12 cellular contexts compared by ENCODE assay signal in genomic region chr12:124520896-124521295, GRCh38. TPM values are rescaled to one million over a fixed set of nuclear protein-coding genes. Genes with fewer than 3 reads are reported as not detected.
DNase-seq lines count a peak whose midpoint lies in the region; ATAC-seq, FAIRE-seq and TF ChIP-seq lines count a peak whose summit lies in the region.
"Had no signal": no experiment of that assay in that cellular context is flagged by ENCODE, and none has a peak within 500 bp of the region (broad histone marks: within the 10 kb centered on the region; RNA-seq: fewer than 3 reads in every experiment).

No MANE protein-coding gene starts in this region.

- no peak overlapping the region for H2AFZ ChIP-seq in H9 (ENCODE audit: low read length)
- H2AFZ ChIP-seq in hepatocyte: no peak overlapping the region

- H3K23me2 ChIP-seq in H9 (ENCODE audit: insufficient read length, low read depth, low read length, poor library complexity, severe bottlenecking): no peaks in the 10 kb centered on the region

- no peak overlapping the region for H3K4ac ChIP-seq in H9 (ENCODE audit: low read depth, low read length)

- no peak overlapping the region for H4K91ac ChIP-seq in H9 (ENCODE audit: insufficient read length, low read depth, low read length)

- H3T11ph ChIP-seq in H9 (ENCODE audit: low read length): no peak overlapping the region

- no peak overlapping the region for H3K23ac ChIP-seq in H9 (ENCODE audit: insufficient read length, low read depth, low read length)

- no peak overlapping the region for H2BK20ac ChIP-seq in H9 (ENCODE audit: low read depth, low read length, poor library complexity, severe bottlenecking)

- H3K79me2 ChIP-seq in H9 (ENCODE audit: insufficient read depth, low read length) (peaks cover 27% of the 10 kb centered on the region; the same call in 1 of the 2 replicates), hepatocyte (peaks cover 88% of the 10 kb centered on the region)

- H3K27me3 Mint-ChIP-seq in H9 (ENCODE audit: low read depth): no peaks in the 10 kb centered on the region
- no peaks in the 10 kb centered on the region for H3K27me3 Mint-ChIP-seq in stimulated activated naive B cell treated with anti-CD40 and anti-IgM and Interleukin-4, amounts not matched to agents 10 μg/mL and 1 μg/mL and 100 μg/mL, for 72 hours

- H4K8ac ChIP-seq in H9 (replicated peaks; ENCODE audit: insufficient read length, low read depth, low read length): no peak overlapping the region

- no peak overlapping the region for H2AK5ac ChIP-seq in H9 (ENCODE audit: insufficient read length, low read length)

- H3K9me2 ChIP-seq in hepatocyte (replicated peaks; ENCODE audit: insufficient read depth): no peaks in the 10 kb centered on the region

- H2BK5ac ChIP-seq in H9 (ENCODE audit: insufficient read length, low read length): no peak overlapping the region

- H3K4me3 Mint-ChIP-seq in H9: no peak overlapping the region
- peak overlapping the region in 1 of 2 donors; percentile 3 for H3K4me3 Mint-ChIP-seq in stimulated activated naive B cell treated with anti-CD40 and anti-IgM and Interleukin-4, amounts not matched to agents 10 μg/mL and 1 μg/mL and 100 μg/mL, for 72 hours

- H3K9ac ChIP-seq in H9 (ENCODE audit: extremely low read depth, insufficient read length, low read length): no peak overlapping the region

- no peak overlapping the region for H3K27ac ChIP-seq in H9 (ENCODE audit: insufficient read length, low read depth, low read length)
- H3K27ac ChIP-seq in ascending aorta: peak overlapping the region; percentile 91 to 97
- peak overlapping the region; percentile 99 for H3K27ac ChIP-seq in hepatocyte
- no peak overlapping the region for H3K27ac ChIP-seq in small intestine (ENCODE audit: low read depth in 1 of 2, low read length in 1 of 2)

- H2BK12ac ChIP-seq in H9 (ENCODE audit: insufficient read length, low read depth, low read length): no peak overlapping the region

- FAIRE-seq in small intestine (lab: Jason Lieb, UNC): no peak
- FAIRE-seq: colon had no signal

- no CpG with 5 or more reads among the region's 9 CpGs for WGBS in H9 (ENCODE audit: extremely low coverage, insufficient read length, low lambda C conversion rate)
- WGBS in hepatocyte (ENCODE audit: low lambda C conversion rate, missing lambda C conversion rate): 63% methylated on average over 9 of the region's 9 CpGs
- 65 to 89% (median 71%) methylated on average over 9 of the region's 9 CpGs for WGBS in small intestine, 3 donors

- H3K9me3 Mint-ChIP-seq in H9: no peaks in the 10 kb centered on the region
- H3K9me3 Mint-ChIP-seq in stimulated activated naive B cell treated with anti-CD40 and anti-IgM and Interleukin-4, amounts not matched to agents 10 μg/mL and 1 μg/mL and 100 μg/mL, for 72 hours: no peaks in the 10 kb centered on the region
- H3K9me3 Mint-ChIP-seq: activated naive CD4-positive, alpha-beta T cell treated with anti-CD3 and anti-CD28 coated beads, Interleukin-2, amount 50 U/mL, for 72 hours had no signal

- no peak overlapping the region for H2BK120ac ChIP-seq in H9 (ENCODE audit: low read depth, low read length, poor library complexity, severe bottlenecking)

- H3K56ac ChIP-seq in H9 (ENCODE audit: insufficient read length, low read depth, low read length): no peak overlapping the region

- DNase-seq in H9 (no peak), ascending aorta (ENCODE audit: low spot score in 2 of 2) (no peak), hepatocyte (ENCODE audit: low spot score) (no peak), germinal center (ENCODE audit: low spot score) (no peak), small intestine (no peak), MV-4-11 (lab: John Stamatoyannopoulos, UW) (no peak)
- DNase-seq in stimulated activated naive B cell treated with anti-CD40 and anti-IgM and Interleukin-4, amounts not matched to agents 10 μg/mL and 1 μg/mL and 100 μg/mL, for 72 hours: no peak
- DNase-seq: OCI-M1, T-helper 2 cell had no signal

- H4K20me1 ChIP-seq in H9 (ENCODE audit: control insufficient read depth, insufficient read depth, insufficient read length): no peaks in the 10 kb centered on the region
- H4K20me1 ChIP-seq in hepatocyte (ENCODE audit: insufficient read depth, poor library complexity, severe bottlenecking): peaks cover 42% of the 10 kb centered on the region

- no peaks in the 10 kb centered on the region for H3K36me3 ChIP-seq in ascending aorta
- H3K36me3 ChIP-seq in hepatocyte (replicated peaks; ENCODE audit: insufficient read depth, low read depth): no peaks in the 10 kb centered on the region
- H3K36me3 ChIP-seq in small intestine (ENCODE audit: control insufficient read depth in 2 of 2, insufficient read depth in 2 of 2, low read length in 2 of 2): peaks cover 0 to 1% of the 10 kb centered on the region in 2 donors

- H3K9me3 ChIP-seq in H9 (ENCODE audit: control insufficient read depth, low read depth, low read length): no peaks in the 10 kb centered on the region
- no peaks in the 10 kb centered on the region for H3K9me3 ChIP-seq in ascending aorta
- H3K9me3 ChIP-seq in hepatocyte (ENCODE audit: low read depth): no peaks in the 10 kb centered on the region
- no peaks in the 10 kb centered on the region for H3K9me3 ChIP-seq in small intestine (ENCODE audit: control insufficient read depth, low read depth)

- intact Hi-C loops in ascending aorta (cut with DNase I): loop anchor here (2.0 to 5.0 kb wide), 3 partner anchors 28 to 156 kb away; no protein-coding TSS in a partner anchor

- H3K36me3 Mint-ChIP-seq in H9 (ENCODE audit: insufficient read depth in 1 of 3, low read depth in 3 of 3): peaks cover 3 to 8% (median 4%) of the 10 kb centered on the region in 3 experiments; a peak in 4 of 7 replicates
- H3K36me3 Mint-ChIP-seq in stimulated activated naive B cell treated with anti-CD40 and anti-IgM and Interleukin-4, amounts not matched to agents 10 μg/mL and 1 μg/mL and 100 μg/mL, for 72 hours: peaks cover 46 to 59% of the 10 kb centered on the region in 2 donors
- H3K36me3 Mint-ChIP-seq: activated naive CD4-positive, alpha-beta T cell treated with anti-CD3 and anti-CD28 coated beads, Interleukin-2, amount 50 U/mL, for 72 hours had no signal

- no peaks in the 10 kb centered on the region for H3K27me3 ChIP-seq in H9 (ENCODE audit: insufficient read depth, low read length)
- no peaks in the 10 kb centered on the region for H3K27me3 ChIP-seq in ascending aorta
- no peaks in the 10 kb centered on the region for H3K27me3 ChIP-seq in hepatocyte
- H3K27me3 ChIP-seq in small intestine (ENCODE audit: control insufficient read depth in 2 of 2, insufficient read depth in 2 of 2, low read length in 2 of 2): no peaks in the 10 kb centered on the region

- H3K4me3 ChIP-seq in ascending aorta: no peak overlapping the region
- no peak overlapping the region for H3K4me3 ChIP-seq in hepatocyte
- no peak overlapping the region for H3K4me3 ChIP-seq in small intestine (ENCODE audit: low read depth in 1 of 2, low read length in 2 of 2)

- H3K4me1 Mint-ChIP-seq in H9: peaks cover 21 to 27% of the 10 kb centered on the region in 2 experiments
- H3K4me1 Mint-ChIP-seq in stimulated activated naive B cell treated with anti-CD40 and anti-IgM and Interleukin-4, amounts not matched to agents 10 μg/mL and 1 μg/mL and 100 μg/mL, for 72 hours: peaks cover 58 to 87% of the 10 kb centered on the region in 2 donors

- no peak overlapping the region for H2BK15ac ChIP-seq in H9 (ENCODE audit: low read depth, low read length)

- ATAC-seq in stimulated activated naive B cell treated with anti-CD40 and anti-IgM and Interleukin-4, amounts not matched to agents 10 μg/mL and 1 μg/mL and 100 μg/mL, for 72 hours (replicated peaks): no peak
- no peak for ATAC-seq in GM21515 (IDR thresholded peaks at IDR 0.05; ENCODE audit: unreplicated experiment)
- ATAC-seq: activated naive CD4-positive, alpha-beta T cell treated with anti-CD3 and anti-CD28 coated beads, Interleukin-2, amount 50 U/mL, for 72 hours had no signal

- H3K27ac Mint-ChIP-seq in H9: peak overlapping the region; percentile 55 to 89 (median 78); a peak in 3 of 7 replicates
- peak overlapping the region; percentile 47 for H3K27ac Mint-ChIP-seq in stimulated activated naive B cell treated with anti-CD40 and anti-IgM and Interleukin-4, amounts not matched to agents 10 μg/mL and 1 μg/mL and 100 μg/mL, for 72 hours

- H3K14ac ChIP-seq in H9 (ENCODE audit: insufficient read depth, low read length): no peak overlapping the region

- H3K18ac ChIP-seq in H9 (ENCODE audit: insufficient read length, low read depth, low read length): no peak overlapping the region

- H4K5ac ChIP-seq in H9 (ENCODE audit: insufficient read length, low read depth, low read length): no peak overlapping the region

- no peak for TF ChIP-seq CTCF in H9 (conservative IDR thresholded peaks at IDR 0.05)
- no peak for TF ChIP-seq CTCF in ascending aorta (IDR thresholded peaks at IDR 0.05)
- no peak for TF ChIP-seq CTCF in hepatocyte (IDR thresholded peaks at IDR 0.05; ENCODE audit: poor library complexity)

- no peak overlapping the region for H3K4me2 ChIP-seq in H9 (ENCODE audit: insufficient read depth, insufficient read length, low read length)
- H3K4me2 ChIP-seq in hepatocyte: peak overlapping the region; percentile 19

- peaks cover 13% of the 10 kb centered on the region for H3K79me1 ChIP-seq in H9 (ENCODE audit: insufficient read depth, low read depth, low read length, poor library complexity, severe bottlenecking)

- H3K4me1 ChIP-seq in H9 (ENCODE audit: insufficient read depth, low read length): no peaks in the 10 kb centered on the region
- peaks cover 38 to 71% of the 10 kb centered on the region in 2 donors for H3K4me1 ChIP-seq in ascending aorta
- peaks cover 44% of the 10 kb centered on the region for H3K4me1 ChIP-seq in hepatocyte (ENCODE audit: insufficient read depth)
- peaks cover 6 to 10% of the 10 kb centered on the region in 2 donors for H3K4me1 ChIP-seq in small intestine (ENCODE audit: control insufficient read depth in 2 of 2, insufficient read depth in 1 of 2, low read depth in 1 of 2, low read length in 1 of 2)

RNA-seq across cellular contexts. Expression of gene NCOR2, which starts 46.5 kb away (rescaled TPM):
- total RNA-seq in H9 (2021) (220 and 226 TPM in 2 replicates), ascending aorta (134 TPM), hepatocyte (12.9 and 40.3 TPM in 2 replicates)
- polyA plus RNA-seq in hepatocyte (121 and 136 TPM in 2 replicates), small intestine (10 to 100 TPM; 26.2 to 50.4 (median 30.0) TPM)

Comparison
In these comparisons a context has a peak if more than half of its experiments do, and no peak if none do; other contexts are left out.
1. H3K27ac ChIP-seq: peak in ascending aorta (2 of 2) and hepatocyte (single experiment); none in H9 (single experiment) and small intestine (0 of 2).